1 cellular context compared by ENCODE assay signal in the genomic region with DNA sequence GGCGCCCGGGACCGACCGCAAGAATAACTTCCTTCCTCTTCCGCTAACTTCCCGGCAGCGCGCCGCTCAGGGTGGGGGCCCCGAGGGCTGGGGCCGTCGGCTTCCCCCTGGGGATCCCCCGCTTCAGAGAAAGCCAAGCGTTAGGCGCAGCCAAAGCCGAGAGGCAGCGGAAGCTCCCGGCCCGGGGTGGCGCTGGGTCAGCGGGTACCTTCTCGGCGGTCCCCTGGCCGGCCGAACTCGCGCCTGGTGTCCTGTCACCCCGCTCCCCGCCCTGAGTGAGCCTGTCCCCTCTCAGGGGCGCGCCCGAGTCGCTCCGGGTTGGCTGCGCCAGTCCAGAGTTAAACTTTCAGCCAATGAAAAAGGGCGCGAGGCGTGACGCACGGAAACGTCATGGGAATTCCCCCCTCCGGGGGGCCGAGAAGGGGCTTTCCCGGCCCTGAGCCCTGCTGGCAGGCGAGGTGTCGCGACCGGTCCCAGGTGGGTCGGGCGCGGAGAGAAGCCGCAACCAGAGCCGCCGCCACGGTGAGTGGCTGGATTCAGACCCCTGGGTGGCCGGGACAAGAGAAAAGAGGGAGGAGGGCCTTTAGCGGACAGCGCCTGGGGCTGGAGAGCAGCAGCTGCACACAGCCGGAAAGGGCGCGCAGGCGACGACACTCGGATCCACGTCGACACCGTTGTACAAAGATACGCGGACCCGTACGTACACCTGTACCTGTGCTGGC.
A peak's percentile ranks its signal among the peaks of the same experiment; 100 is the strongest.
TF ChIP-seq lines count a peak whose summit lies in the region.

No MANE protein-coding gene starts in this region.

TF ChIP-seq in HepG2, 621 proteins besides CTCF, POLR2A, EP300 and RAD21 (continued from another document and continues in another):
- TF ChIP-seq, protein P1, sequence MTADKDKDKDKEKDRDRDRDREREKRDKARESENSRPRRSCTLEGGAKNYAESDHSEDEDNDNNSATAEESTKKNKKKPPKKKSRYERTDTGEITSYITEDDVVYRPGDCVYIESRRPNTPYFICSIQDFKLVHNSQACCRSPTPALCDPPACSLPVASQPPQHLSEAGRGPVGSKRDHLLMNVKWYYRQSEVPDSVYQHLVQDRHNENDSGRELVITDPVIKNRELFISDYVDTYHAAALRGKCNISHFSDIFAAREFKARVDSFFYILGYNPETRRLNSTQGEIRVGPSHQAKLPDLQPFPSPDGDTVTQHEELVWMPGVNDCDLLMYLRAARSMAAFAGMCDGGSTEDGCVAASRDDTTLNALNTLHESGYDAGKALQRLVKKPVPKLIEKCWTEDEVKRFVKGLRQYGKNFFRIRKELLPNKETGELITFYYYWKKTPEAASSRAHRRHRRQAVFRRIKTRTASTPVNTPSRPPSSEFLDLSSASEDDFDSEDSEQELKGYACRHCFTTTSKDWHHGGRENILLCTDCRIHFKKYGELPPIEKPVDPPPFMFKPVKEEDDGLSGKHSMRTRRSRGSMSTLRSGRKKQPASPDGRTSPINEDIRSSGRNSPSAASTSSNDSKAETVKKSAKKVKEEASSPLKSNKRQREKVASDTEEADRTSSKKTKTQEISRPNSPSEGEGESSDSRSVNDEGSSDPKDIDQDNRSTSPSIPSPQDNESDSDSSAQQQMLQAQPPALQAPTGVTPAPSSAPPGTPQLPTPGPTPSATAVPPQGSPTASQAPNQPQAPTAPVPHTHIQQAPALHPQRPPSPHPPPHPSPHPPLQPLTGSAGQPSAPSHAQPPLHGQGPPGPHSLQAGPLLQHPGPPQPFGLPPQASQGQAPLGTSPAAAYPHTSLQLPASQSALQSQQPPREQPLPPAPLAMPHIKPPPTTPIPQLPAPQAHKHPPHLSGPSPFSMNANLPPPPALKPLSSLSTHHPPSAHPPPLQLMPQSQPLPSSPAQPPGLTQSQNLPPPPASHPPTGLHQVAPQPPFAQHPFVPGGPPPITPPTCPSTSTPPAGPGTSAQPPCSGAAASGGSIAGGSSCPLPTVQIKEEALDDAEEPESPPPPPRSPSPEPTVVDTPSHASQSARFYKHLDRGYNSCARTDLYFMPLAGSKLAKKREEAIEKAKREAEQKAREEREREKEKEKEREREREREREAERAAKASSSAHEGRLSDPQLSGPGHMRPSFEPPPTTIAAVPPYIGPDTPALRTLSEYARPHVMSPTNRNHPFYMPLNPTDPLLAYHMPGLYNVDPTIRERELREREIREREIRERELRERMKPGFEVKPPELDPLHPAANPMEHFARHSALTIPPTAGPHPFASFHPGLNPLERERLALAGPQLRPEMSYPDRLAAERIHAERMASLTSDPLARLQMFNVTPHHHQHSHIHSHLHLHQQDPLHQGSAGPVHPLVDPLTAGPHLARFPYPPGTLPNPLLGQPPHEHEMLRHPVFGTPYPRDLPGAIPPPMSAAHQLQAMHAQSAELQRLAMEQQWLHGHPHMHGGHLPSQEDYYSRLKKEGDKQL (CRISPR knock-in tag; IDR thresholded peaks at IDR 0.05; ENCODE audit: low read depth), result no peak
- TF ChIP-seq ZNF839 (CRISPR knock-in tag; IDR thresholded peaks at IDR 0.05; ENCODE audit: borderline replicate concordance), result no peak
- TF ChIP-seq, protein P2, sequence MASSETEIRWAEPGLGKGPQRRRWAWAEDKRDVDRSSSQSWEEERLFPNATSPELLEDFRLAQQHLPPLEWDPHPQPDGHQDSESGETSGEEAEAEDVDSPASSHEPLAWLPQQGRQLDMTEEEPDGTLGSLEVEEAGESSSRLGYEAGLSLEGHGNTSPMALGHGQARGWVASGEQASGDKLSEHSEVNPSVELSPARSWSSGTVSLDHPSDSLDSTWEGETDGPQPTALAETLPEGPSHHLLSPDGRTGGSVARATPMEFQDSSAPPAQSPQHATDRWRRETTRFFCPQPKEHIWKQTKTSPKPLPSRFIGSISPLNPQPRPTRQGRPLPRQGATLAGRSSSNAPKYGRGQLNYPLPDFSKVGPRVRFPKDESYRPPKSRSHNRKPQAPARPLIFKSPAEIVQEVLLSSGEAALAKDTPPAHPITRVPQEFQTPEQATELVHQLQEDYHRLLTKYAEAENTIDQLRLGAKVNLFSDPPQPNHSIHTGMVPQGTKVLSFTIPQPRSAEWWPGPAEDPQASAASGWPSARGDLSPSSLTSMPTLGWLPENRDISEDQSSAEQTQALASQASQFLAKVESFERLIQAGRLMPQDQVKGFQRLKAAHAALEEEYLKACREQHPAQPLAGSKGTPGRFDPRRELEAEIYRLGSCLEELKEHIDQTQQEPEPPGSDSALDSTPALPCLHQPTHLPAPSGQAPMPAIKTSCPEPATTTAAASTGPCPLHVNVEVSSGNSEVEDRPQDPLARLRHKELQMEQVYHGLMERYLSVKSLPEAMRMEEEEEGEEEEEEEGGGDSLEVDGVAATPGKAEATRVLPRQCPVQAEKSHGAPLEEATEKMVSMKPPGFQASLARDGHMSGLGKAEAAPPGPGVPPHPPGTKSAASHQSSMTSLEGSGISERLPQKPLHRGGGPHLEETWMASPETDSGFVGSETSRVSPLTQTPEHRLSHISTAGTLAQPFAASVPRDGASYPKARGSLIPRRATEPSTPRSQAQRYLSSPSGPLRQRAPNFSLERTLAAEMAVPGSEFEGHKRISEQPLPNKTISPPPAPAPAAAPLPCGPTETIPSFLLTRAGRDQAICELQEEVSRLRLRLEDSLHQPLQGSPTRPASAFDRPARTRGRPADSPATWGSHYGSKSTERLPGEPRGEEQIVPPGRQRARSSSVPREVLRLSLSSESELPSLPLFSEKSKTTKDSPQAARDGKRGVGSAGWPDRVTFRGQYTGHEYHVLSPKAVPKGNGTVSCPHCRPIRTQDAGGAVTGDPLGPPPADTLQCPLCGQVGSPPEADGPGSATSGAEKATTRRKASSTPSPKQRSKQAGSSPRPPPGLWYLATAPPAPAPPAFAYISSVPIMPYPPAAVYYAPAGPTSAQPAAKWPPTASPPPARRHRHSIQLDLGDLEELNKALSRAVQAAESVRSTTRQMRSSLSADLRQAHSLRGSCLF (CRISPR knock-in tag; IDR thresholded peaks at IDR 0.05; ENCODE audit: borderline replicate concordance), result no peak
- TF ChIP-seq ATM (IDR thresholded peaks at IDR 0.05; ENCODE audit: borderline replicate concordance), result no peak
- TF ChIP-seq ARHGAP35 (CRISPR knock-in tag; IDR thresholded peaks at IDR 0.05; ENCODE audit: borderline replicate concordance), result no peak; the same call in 1 of the 2 replicates
- TF ChIP-seq ZNF790 (CRISPR knock-in tag; IDR thresholded peaks at IDR 0.05; ENCODE audit: borderline replicate concordance), result 0 out of 2 replicates have a peak, but pooled peaks have one; percentile 60
- TF ChIP-seq, protein P3, sequence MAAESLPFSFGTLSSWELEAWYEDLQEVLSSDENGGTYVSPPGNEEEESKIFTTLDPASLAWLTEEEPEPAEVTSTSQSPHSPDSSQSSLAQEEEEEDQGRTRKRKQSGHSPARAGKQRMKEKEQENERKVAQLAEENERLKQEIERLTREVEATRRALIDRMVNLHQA (CRISPR knock-in tag; IDR thresholded peaks at IDR 0.05), result no peak
- no peak for TF ChIP-seq RXRB (CRISPR knock-in tag; IDR thresholded peaks at IDR 0.05; ENCODE audit: borderline replicate concordance)
- peak; percentile 69; the same call in 1 of the 2 replicates for TF ChIP-seq ZNF431 (CRISPR knock-in tag; IDR thresholded peaks at IDR 0.05; ENCODE audit: borderline replicate concordance, low read depth)
- TF ChIP-seq, protein P4, sequence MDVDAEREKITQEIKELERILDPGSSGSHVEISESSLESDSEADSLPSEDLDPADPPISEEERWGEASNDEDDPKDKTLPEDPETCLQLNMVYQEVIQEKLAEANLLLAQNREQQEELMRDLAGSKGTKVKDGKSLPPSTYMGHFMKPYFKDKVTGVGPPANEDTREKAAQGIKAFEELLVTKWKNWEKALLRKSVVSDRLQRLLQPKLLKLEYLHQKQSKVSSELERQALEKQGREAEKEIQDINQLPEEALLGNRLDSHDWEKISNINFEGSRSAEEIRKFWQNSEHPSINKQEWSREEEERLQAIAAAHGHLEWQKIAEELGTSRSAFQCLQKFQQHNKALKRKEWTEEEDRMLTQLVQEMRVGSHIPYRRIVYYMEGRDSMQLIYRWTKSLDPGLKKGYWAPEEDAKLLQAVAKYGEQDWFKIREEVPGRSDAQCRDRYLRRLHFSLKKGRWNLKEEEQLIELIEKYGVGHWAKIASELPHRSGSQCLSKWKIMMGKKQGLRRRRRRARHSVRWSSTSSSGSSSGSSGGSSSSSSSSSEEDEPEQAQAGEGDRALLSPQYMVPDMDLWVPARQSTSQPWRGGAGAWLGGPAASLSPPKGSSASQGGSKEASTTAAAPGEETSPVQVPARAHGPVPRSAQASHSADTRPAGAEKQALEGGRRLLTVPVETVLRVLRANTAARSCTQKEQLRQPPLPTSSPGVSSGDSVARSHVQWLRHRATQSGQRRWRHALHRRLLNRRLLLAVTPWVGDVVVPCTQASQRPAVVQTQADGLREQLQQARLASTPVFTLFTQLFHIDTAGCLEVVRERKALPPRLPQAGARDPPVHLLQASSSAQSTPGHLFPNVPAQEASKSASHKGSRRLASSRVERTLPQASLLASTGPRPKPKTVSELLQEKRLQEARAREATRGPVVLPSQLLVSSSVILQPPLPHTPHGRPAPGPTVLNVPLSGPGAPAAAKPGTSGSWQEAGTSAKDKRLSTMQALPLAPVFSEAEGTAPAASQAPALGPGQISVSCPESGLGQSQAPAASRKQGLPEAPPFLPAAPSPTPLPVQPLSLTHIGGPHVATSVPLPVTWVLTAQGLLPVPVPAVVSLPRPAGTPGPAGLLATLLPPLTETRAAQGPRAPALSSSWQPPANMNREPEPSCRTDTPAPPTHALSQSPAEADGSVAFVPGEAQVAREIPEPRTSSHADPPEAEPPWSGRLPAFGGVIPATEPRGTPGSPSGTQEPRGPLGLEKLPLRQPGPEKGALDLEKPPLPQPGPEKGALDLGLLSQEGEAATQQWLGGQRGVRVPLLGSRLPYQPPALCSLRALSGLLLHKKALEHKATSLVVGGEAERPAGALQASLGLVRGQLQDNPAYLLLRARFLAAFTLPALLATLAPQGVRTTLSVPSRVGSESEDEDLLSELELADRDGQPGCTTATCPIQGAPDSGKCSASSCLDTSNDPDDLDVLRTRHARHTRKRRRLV (CRISPR knock-in tag; IDR thresholded peaks at IDR 0.05), result no peak
- TF ChIP-seq ISL2 (CRISPR knock-in tag; IDR thresholded peaks at IDR 0.05), result peak; percentile 51
- TF ChIP-seq, protein P5, sequence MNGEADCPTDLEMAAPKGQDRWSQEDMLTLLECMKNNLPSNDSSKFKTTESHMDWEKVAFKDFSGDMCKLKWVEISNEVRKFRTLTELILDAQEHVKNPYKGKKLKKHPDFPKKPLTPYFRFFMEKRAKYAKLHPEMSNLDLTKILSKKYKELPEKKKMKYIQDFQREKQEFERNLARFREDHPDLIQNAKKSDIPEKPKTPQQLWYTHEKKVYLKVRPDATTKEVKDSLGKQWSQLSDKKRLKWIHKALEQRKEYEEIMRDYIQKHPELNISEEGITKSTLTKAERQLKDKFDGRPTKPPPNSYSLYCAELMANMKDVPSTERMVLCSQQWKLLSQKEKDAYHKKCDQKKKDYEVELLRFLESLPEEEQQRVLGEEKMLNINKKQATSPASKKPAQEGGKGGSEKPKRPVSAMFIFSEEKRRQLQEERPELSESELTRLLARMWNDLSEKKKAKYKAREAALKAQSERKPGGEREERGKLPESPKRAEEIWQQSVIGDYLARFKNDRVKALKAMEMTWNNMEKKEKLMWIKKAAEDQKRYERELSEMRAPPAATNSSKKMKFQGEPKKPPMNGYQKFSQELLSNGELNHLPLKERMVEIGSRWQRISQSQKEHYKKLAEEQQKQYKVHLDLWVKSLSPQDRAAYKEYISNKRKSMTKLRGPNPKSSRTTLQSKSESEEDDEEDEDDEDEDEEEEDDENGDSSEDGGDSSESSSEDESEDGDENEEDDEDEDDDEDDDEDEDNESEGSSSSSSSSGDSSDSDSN (CRISPR knock-in tag; IDR thresholded peaks at IDR 0.05), result peak; percentile 51; the same call in 1 of the 2 replicates
- TF ChIP-seq, protein P6, sequence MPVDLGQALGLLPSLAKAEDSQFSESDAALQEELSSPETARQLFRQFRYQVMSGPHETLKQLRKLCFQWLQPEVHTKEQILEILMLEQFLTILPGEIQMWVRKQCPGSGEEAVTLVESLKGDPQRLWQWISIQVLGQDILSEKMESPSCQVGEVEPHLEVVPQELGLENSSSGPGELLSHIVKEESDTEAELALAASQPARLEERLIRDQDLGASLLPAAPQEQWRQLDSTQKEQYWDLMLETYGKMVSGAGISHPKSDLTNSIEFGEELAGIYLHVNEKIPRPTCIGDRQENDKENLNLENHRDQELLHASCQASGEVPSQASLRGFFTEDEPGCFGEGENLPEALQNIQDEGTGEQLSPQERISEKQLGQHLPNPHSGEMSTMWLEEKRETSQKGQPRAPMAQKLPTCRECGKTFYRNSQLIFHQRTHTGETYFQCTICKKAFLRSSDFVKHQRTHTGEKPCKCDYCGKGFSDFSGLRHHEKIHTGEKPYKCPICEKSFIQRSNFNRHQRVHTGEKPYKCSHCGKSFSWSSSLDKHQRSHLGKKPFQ (CRISPR knock-in tag; IDR thresholded peaks at IDR 0.05; ENCODE audit: insufficient replicate concordance), result peak; percentile 70
- no peak for TF ChIP-seq LCORL (IDR thresholded peaks at IDR 0.05)
- no peak for TF ChIP-seq LCORL (CRISPR knock-in tag; IDR thresholded peaks at IDR 0.05)
- no peak for TF ChIP-seq ZNF484 (CRISPR knock-in tag; IDR thresholded peaks at IDR 0.05; ENCODE audit: borderline replicate concordance, low read depth)
- TF ChIP-seq, protein P7, sequence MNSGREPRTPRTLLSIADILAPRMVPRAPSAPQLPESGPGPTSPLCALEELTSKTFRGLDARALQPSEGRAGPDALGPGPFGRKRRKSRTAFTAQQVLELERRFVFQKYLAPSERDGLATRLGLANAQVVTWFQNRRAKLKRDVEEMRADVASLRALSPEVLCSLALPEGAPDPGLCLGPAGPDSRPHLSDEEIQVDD (CRISPR knock-in tag; IDR thresholded peaks at IDR 0.05; ENCODE audit: borderline replicate concordance), result no peak
- no peak for TF ChIP-seq ZNF572 (CRISPR knock-in tag; IDR thresholded peaks at IDR 0.05)
- TF ChIP-seq CAMTA2 (CRISPR knock-in tag; IDR thresholded peaks at IDR 0.05; ENCODE audit: borderline replicate concordance), result no peak
- TF ChIP-seq, protein P8, sequence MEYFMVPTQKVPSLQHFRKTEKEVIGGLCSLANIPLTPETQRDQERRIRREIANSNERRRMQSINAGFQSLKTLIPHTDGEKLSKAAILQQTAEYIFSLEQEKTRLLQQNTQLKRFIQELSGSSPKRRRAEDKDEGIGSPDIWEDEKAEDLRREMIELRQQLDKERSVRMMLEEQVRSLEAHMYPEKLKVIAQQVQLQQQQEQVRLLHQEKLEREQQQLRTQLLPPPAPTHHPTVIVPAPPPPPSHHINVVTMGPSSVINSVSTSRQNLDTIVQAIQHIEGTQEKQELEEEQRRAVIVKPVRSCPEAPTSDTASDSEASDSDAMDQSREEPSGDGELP (IDR thresholded peaks at IDR 0.05; ENCODE audit: borderline replicate concordance, low read depth), result peak; percentile 41; the same call in 1 of the 2 replicates
- 0 out of 2 replicates have a peak, but pooled peaks have one; percentile 36 for TF ChIP-seq TOE1 (CRISPR knock-in tag; IDR thresholded peaks at IDR 0.05)
- TF ChIP-seq RBM39 (IDR thresholded peaks at IDR 0.05; ENCODE audit: low read depth, low read length, poor library complexity, severe bottlenecking), result peak; percentile 80
- TF ChIP-seq, protein P9, sequence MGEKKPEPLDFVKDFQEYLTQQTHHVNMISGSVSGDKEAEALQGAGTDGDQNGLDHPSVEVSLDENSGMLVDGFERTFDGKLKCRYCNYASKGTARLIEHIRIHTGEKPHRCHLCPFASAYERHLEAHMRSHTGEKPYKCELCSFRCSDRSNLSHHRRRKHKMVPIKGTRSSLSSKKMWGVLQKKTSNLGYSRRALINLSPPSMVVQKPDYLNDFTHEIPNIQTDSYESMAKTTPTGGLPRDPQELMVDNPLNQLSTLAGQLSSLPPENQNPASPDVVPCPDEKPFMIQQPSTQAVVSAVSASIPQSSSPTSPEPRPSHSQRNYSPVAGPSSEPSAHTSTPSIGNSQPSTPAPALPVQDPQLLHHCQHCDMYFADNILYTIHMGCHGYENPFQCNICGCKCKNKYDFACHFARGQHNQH (CRISPR knock-in tag; IDR thresholded peaks at IDR 0.05), result no peak; the same call in 1 of the 2 replicates
- TF ChIP-seq ZFP41 (CRISPR knock-in tag; IDR thresholded peaks at IDR 0.05; ENCODE audit: borderline replicate concordance), result no peak
